In the genomic region with DNA sequence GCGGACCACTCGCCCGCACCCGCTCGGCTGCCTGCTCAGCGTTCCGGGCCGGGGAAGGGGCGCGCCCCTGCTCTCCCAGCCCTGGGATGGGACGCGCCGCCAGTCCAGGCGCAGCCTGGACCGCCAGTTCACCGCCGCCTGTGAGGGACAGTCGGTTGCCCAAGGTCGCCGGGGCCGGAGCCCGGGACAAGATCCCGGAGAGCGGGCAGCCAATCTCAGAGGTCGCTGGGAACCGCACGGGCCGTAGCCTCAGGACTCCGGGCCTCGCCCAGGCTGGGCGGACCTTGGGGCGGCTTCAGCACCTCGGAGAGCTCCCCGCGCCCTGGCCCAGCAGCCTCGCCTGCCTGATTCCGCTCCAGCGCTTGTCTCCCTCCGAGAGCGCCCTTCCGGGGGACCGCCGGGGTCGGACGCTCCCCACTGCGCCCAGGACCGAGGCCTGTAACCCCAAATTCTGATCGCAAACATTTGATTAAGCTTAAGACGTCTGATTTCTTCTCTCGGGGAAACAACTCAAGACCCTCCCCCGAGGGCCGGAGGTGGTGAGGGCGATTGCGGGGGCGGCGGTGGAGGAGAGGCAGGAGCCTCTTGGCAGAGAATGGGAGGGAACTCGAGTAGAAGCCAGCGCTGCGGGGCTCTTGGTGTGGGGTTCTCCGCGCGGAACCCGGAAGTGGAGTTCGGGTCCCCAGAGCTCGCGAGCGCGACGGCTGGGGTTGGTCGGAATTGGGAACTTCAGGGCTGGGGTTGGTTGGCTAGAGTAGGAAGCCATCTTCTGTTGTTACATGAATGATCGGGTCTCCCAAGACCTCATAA, we compare ENCODE assay signal across 9 cellular contexts. TPM values are rescaled to one million over a fixed set of nuclear protein-coding genes. Genes with fewer than 3 reads are reported as not detected.
DNase-seq lines count a peak whose midpoint lies in the region; ATAC-seq, FAIRE-seq and TF ChIP-seq lines count a peak whose summit lies in the region.
"Had no signal": no experiment of that assay in that cellular context is flagged by ENCODE, and none has a peak within 500 bp of the region (broad histone marks: within the 10 kb centered on the region; RNA-seq: fewer than 3 reads in every experiment).

No MANE protein-coding gene starts in this region.

- peak; percentile 65 for ATAC-seq in HG03095 (IDR thresholded peaks at IDR 0.05; ENCODE audit: unreplicated experiment)
- peak; percentile 77 for ATAC-seq in stimulated activated naive CD8-positive, alpha-beta T cell treated with anti-CD3 and anti-CD28 coated beads, Interleukin-15, Interleukin-2, amounts not matched to agents 100 U/mL and 50 U/mL, for 24 hours

- peak overlapping the region; percentile 90 for H3K4me3 Mint-ChIP-seq in neural crest cell

- H3K27me3 Mint-ChIP-seq in neural crest cell (ENCODE audit: low read depth) = peaks cover 55% of the 10 kb centered on the region

- no peak overlapping the region for H3K27ac Mint-ChIP-seq in neural crest cell (ENCODE audit: unreplicated experiment)

- TF ChIP-seq CTCF in fibroblast of villous mesenchyme (IDR thresholded peaks at IDR 0.05; ENCODE audit: insufficient read depth, low read depth, low read length) (no peak), neural crest cell (conservative IDR thresholded peaks at IDR 0.05) (no peak)

- no peaks in the 10 kb centered on the region for H3K9me3 Mint-ChIP-seq in neural crest cell

- H3K4me3 ChIP-seq in fibroblast of villous mesenchyme (ENCODE audit: low read depth, low read length) = peak overlapping the region; percentile 56

- no peak for FAIRE-seq in RCC 7860 (lab: Jason Lieb, UNC)
- FAIRE-seq: A204.1 had no signal

- H3K4me1 Mint-ChIP-seq in neural crest cell = peaks cover 18% of the 10 kb centered on the region

- DNase-seq in NCI-H1092 treated with DMSO at 0.1 percent for 48 hours (lab: John Stamatoyannopoulos, UW) = peak; percentile 39
- no peak for DNase-seq in NCI-H1092 (lab: John Stamatoyannopoulos, UW)
- peak; percentile 41 for DNase-seq in RCC 7860 (ENCODE audit: low spot score)
- peak; percentile 92 for DNase-seq in activated effector memory CD4-positive, alpha-beta T cell treated with anti-CD3 and anti-CD28 coated beads, Interleukin-2, amount 50 U/mL, for 16 hours
- peak; percentile 83 for DNase-seq in fibroblast of villous mesenchyme (ENCODE audit: low read depth)
- DNase-seq in neural crest cell (ENCODE audit: low read depth, low spot score) = peak; percentile 85
- peak; percentile 85 for DNase-seq in stimulated activated naive CD8-positive, alpha-beta T cell treated with anti-CD3 and anti-CD28 coated beads, Interleukin-15, Interleukin-2, amounts not matched to agents 100 U/mL and 50 U/mL, for 24 hours

- no peaks in the 10 kb centered on the region for H3K36me3 Mint-ChIP-seq in neural crest cell (ENCODE audit: low read depth)

RNA-seq across cellular contexts. Expression of gene CHRM4, which starts 1.1 kb away (rescaled TPM):
- total RNA-seq in fibroblast of villous mesenchyme (under 0.01 TPM in 1 of 2 replicates, not detected in the other), neural crest cell (0.37 and 0.39 TPM in 2 replicates)

RNA-seq across cellular contexts. Expression of gene MDK, which starts 11.2 kb away (rescaled TPM):
- total RNA-seq in fibroblast of villous mesenchyme = 11.7 and 30.0 TPM in 2 replicates
- total RNA-seq in neural crest cell = 781 and 821 TPM in 2 replicates

RNA-seq across cellular contexts. Expression of gene DGKZ, which starts 45.4 kb away (rescaled TPM):
- total RNA-seq in fibroblast of villous mesenchyme (50.1 and 63.1 TPM in 2 replicates), neural crest cell (54.4 and 60.1 TPM in 2 replicates)

Comparison
In these comparisons a context has a peak if more than half of its experiments do, and no peak if none do; other contexts are left out.
1. RNA of gene MDK, which starts 11.2 kb away (total RNA-seq): 781 to 821 TPM in neural crest cell; 11.7 to 30.0 TPM in fibroblast of villous mesenchyme; every median in the first group is over 10 times any median in the second.